ENCODE assay signal across 23 cellular contexts in genomic region chr13:43764349-43764748, GRCh38. TPM values are rescaled to one million over a fixed set of nuclear protein-coding genes. Genes with fewer than 3 reads are reported as not detected.
"Had no signal": no experiment of that assay in that cellular context is flagged by ENCODE, and none has a peak within 500 bp of the region (broad histone marks: within the 10 kb centered on the region; RNA-seq: fewer than 3 reads in every experiment).

No MANE protein-coding gene starts in this region.

- H3K27me3 Mint-ChIP-seq: activated naive CD8-positive, alpha-beta T cell had no signal

- H3K27ac ChIP-seq: brain microvascular endothelial cell, cardiac muscle cell, KMS-11 had no signal

- H3K4me3 ChIP-seq: cardiac muscle cell had no signal

- DNase-seq: activated B cell treated with CpG ODN at 0.5 μM for 24 hours; activated CD4-positive, alpha-beta T cell treated with anti-CD3 and anti-CD28 coated beads for 1 hour; activated CD4-positive, alpha-beta T cell treated with anti-CD3 and anti-CD28 coated beads, Interleukin-2, amount 10 ng/mL, durations not matched to agents 24 days and 14 days; activated CD4-positive, alpha-beta T cell treated with anti-CD3 and anti-CD28 coated beads, Interleukin-2, amount 50 U/mL, for 48 hours; activated CD8-positive, alpha-beta memory T cell treated with anti-CD3 and anti-CD28 coated beads, Interleukin-2, amount 10 ng/mL, durations not matched to agents 7 days and 5 days; activated gamma-delta T cell; activated naive CD4-positive, alpha-beta T cell treated with anti-CD3 and anti-CD28 coated beads for 36 hours; activated T-cell treated with anti-CD3 and anti-CD28 coated beads, Interleukin-2, amount 50 U/mL, for 4 hours; brain microvascular endothelial cell; cerebellar nuclear complex; NCI-H1092; NCI-H1417 treated with DMSO at 0.1 percent for 48 hours; NCI-H1694; NCI-H2029; NCI-H2107; NCI-H2171 treated with DMSO at 0.1 percent for 48 hours; NCI-H510A treated with DMSO at 0.1 percent for 48 hours; RPMI8226; T-helper 9 cell had no signal

- H3K27me3 ChIP-seq: brain microvascular endothelial cell had no signal

- H3K9ac ChIP-seq: KMS-11 had no signal

- H3K9me3 Mint-ChIP-seq: activated B cell treated with CpG ODN at 0.5 μM for 24 hours; activated CD4-positive, alpha-beta T cell treated with anti-CD3 and anti-CD28 coated beads, Interleukin-2, amount 10 ng/mL, durations not matched to agents 24 days and 14 days; activated naive CD4-positive, alpha-beta T cell treated with anti-CD3 and anti-CD28 coated beads for 36 hours; activated T-cell treated with anti-CD3 and anti-CD28 coated beads, Interleukin-2, amount 50 U/mL, for 4 hours; T-helper 1 cell treated with Interleukin-12 subunit alpha and Interleukin-12 subunit beta and Interleukin-4 antibody, amounts not matched to agents 30 μg/mL and 1 μg/mL, for 36 hours had no signal

- H3K36me3 Mint-ChIP-seq: activated CD8-positive, alpha-beta memory T cell treated with anti-CD3 and anti-CD28 coated beads, Interleukin-2, amount 10 ng/mL, durations not matched to agents 7 days and 5 days; activated naive CD8-positive, alpha-beta T cell had no signal

- H3K4me1 Mint-ChIP-seq: activated B cell treated with CpG ODN at 0.5 μM for 24 hours; activated CD4-positive, alpha-beta T cell treated with anti-CD3 and anti-CD28 coated beads, Interleukin-2, amount 10 ng/mL, durations not matched to agents 24 days and 14 days; activated CD8-positive, alpha-beta memory T cell treated with anti-CD3 and anti-CD28 coated beads, Interleukin-2, amount 10 ng/mL, durations not matched to agents 7 days and 5 days had no signal

- H3K4me3 Mint-ChIP-seq: activated B cell treated with CpG ODN at 0.5 μM for 24 hours; activated CD4-positive, alpha-beta T cell treated with anti-CD3 and anti-CD28 coated beads, Interleukin-2, amount 10 ng/mL, durations not matched to agents 24 days and 14 days; activated CD8-positive, alpha-beta memory T cell treated with anti-CD3 and anti-CD28 coated beads, Interleukin-2, amount 10 ng/mL, durations not matched to agents 7 days and 5 days; activated naive CD4-positive, alpha-beta T cell treated with anti-CD3 and anti-CD28 coated beads for 36 hours; activated naive CD8-positive, alpha-beta T cell; activated T-cell treated with anti-CD3 and anti-CD28 coated beads, Interleukin-2, amount 50 U/mL, for 4 hours; T-helper 1 cell treated with Interleukin-12 subunit alpha and Interleukin-12 subunit beta and Interleukin-4 antibody, amounts not matched to agents 30 μg/mL and 1 μg/mL, for 36 hours had no signal

- H3K36me3 ChIP-seq: brain microvascular endothelial cell, cardiac muscle cell had no signal

- H3K27ac Mint-ChIP-seq: activated B cell treated with CpG ODN at 0.5 μM for 24 hours; activated CD4-positive, alpha-beta T cell treated with anti-CD3 and anti-CD28 coated beads, Interleukin-2, amount 10 ng/mL, durations not matched to agents 24 days and 14 days; activated CD8-positive, alpha-beta memory T cell treated with anti-CD3 and anti-CD28 coated beads, Interleukin-2, amount 10 ng/mL, durations not matched to agents 7 days and 5 days; activated naive CD4-positive, alpha-beta T cell treated with anti-CD3 and anti-CD28 coated beads for 36 hours; activated naive CD8-positive, alpha-beta T cell; T-helper 1 cell treated with Interleukin-12 subunit alpha and Interleukin-12 subunit beta and Interleukin-4 antibody, amounts not matched to agents 30 μg/mL and 1 μg/mL, for 36 hours had no signal

RNA-seq across cellular contexts. Expression of gene ENOX1, which starts 22.4 kb away (rescaled TPM):
- total RNA-seq: activated B cell treated with CpG ODN at 0.5 μM for 24 hours had no signal
